8 cellular contexts compared by ENCODE assay signal in the genomic region with DNA sequence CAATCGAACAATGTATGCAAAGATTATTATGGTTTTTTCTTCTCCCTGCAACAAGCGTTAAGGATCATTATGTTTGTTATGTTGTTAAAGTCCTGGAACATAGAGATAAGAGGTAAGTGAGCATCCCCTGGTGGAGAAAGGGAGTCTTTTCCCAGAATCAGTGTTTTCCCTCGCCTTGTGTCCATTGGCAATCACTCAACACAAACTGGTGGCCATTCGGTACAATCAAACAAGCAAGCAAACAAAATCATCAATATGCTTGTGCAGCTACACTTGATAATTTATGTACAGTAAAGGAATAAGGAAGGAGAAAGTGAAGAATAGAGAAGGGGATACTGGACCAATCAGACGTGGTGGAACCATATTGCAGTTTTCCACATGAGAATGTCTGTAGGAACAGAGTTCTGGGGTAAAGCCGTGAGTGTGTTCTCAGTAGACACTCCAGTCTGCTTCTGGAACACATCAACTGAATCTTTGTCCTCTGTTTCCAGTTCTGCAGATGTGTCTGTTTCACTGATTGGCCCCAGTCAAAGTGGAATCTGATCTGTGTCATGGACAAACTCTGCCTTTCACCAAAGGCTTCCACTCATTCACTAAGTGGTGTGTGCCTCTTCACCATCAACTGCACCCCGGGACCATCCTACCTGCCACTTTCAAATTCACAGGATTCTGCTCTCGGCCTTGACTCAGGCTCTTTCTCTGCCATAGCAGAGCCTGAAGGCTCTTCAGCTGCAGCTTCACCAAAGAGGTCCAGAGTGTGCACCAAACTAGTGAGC.
DNase-seq lines count a peak whose midpoint lies in the region; ATAC-seq and TF ChIP-seq lines count a peak whose summit lies in the region.

No MANE protein-coding gene starts in this region.

- H3K4me3 ChIP-seq in AG04449 (ENCODE audit: low read depth, low read length), result no peak overlapping the region
- no peak overlapping the region for H3K4me3 ChIP-seq in choroid plexus epithelial cell (ENCODE audit: low read depth, low read length)
- no peak overlapping the region for H3K4me3 ChIP-seq in parathyroid adenoma (ENCODE audit: low read depth, low read length)

- TF ChIP-seq CTCF in AG04449 (IDR thresholded peaks at IDR 0.05; ENCODE audit: insufficient read depth, low read length, missing control alignments) (peak; percentile 58), GM10248 (IDR thresholded peaks at IDR 0.05; ENCODE audit: control extremely low read depth, extremely low read depth, low read depth, missing control alignments) (peak; percentile 51), choroid plexus epithelial cell (conservative IDR thresholded peaks at IDR 0.05; ENCODE audit: low read depth, low read length) (peak; percentile 86), parathyroid adenoma (IDR thresholded peaks at IDR 0.05) (peak; percentile 41)

- peaks cover 7% of the 10 kb centered on the region for H3K4me1 ChIP-seq in parathyroid adenoma

- intact Hi-C loops in left ventricle myocardium superior (cut with micrococcal nuclease), result no loop called here

- CTCF ChIA-PET in AG04449 (lab: Yijun Ruan, JAX), result interaction anchor here (0.7 to 1.5 kb wide), 7 partner anchors 190 to 244 kb away, joined by 3 to 4 read pairs (median 3); a partner anchor contains a TSS
- CTCF ChIA-PET in GM10248 (lab: Yijun Ruan, JAX), result interaction anchor here (0.7 to 2.4 kb wide), 9 partner anchors 14 to 244 kb away, joined by 3 to 9 read pairs (median 6); a partner anchor contains a TSS

- DNase-seq in AG04449 (ENCODE audit: low read depth, low spot score) (no peak), GM10248 (ENCODE audit: extremely low spot score) (no peak), NCI-H460 (ENCODE audit: extremely low read depth, low read depth) (peak; percentile 38), choroid plexus epithelial cell (ENCODE audit: low read depth) (peak; percentile 81), DMS79 (lab: John Stamatoyannopoulos, UW) (no peak), left ventricle myocardium superior (no peak)

- POLR2A ChIA-PET in AG04449 (lab: Yijun Ruan, JAX), result no interaction called here
- POLR2A ChIA-PET in GM10248 (lab: Yijun Ruan, JAX), result no interaction called here

- H3K36me3 ChIP-seq in parathyroid adenoma (ENCODE audit: control insufficient read depth, insufficient read depth, low read length), result no peaks in the 10 kb centered on the region

- no peaks in the 10 kb centered on the region for H3K27me3 ChIP-seq in parathyroid adenoma (ENCODE audit: control insufficient read depth, insufficient read depth, low read length)

- no peak overlapping the region for H2AFZ ChIP-seq in parathyroid adenoma

- H3K9me3 ChIP-seq in parathyroid adenoma (ENCODE audit: control insufficient read depth, low read length), result no peaks in the 10 kb centered on the region

- H3K27ac ChIP-seq in parathyroid adenoma, result no peak overlapping the region

- H3K9ac ChIP-seq in parathyroid adenoma, result no peak overlapping the region

- H3K79me2 ChIP-seq in parathyroid adenoma, result peaks cover 3% of the 10 kb centered on the region

- no peak overlapping the region for H3K4me2 ChIP-seq in parathyroid adenoma (ENCODE audit: low read length)

- ATAC-seq in HG02642 (IDR thresholded peaks at IDR 0.05; ENCODE audit: poor library complexity, unreplicated experiment) (no peak), left ventricle myocardium superior (no peak)

Comparison
In these comparisons a context has a peak if more than half of its experiments do, and no peak if none do; other contexts are left out.
1. DNase-seq: peak in NCI-H460 (single experiment) and choroid plexus epithelial cell (single experiment); none in AG04449 (single experiment), GM10248 (single experiment), DMS79 (single experiment) and left ventricle myocardium superior (single experiment).
2. Peak in every context shown above with its lines, with median percentiles within 50 percentile points of each other: CTCF ChIP-seq.